16 cellular contexts compared by ENCODE assay signal in genomic region chr1:5522605-5523145, GRCh38.
DNase-seq lines count a peak whose midpoint lies in the region; TF ChIP-seq lines count a peak whose summit lies in the region.
"Had no signal": no experiment of that assay in that cellular context is flagged by ENCODE, and none has a peak within 500 bp of the region (broad histone marks: within the 10 kb centered on the region; RNA-seq: fewer than 3 reads in every experiment).

No MANE protein-coding gene starts in this region.

- intact Hi-C loops in esophagus muscularis mucosa (cut with DNase I): no loop called here

- peaks cover 0 to 61% (median 0%) of the 10 kb centered on the region in 4 donors for H3K27me3 ChIP-seq in esophagus muscularis mucosa

- H3K9me3 ChIP-seq in esophagus muscularis mucosa: peaks cover 0 to 4% (median 0%) of the 10 kb centered on the region in 4 donors

- no peaks in the 10 kb centered on the region for H3K36me3 ChIP-seq in esophagus muscularis mucosa

- no peak overlapping the region for H3K4me3 ChIP-seq in esophagus muscularis mucosa
- H3K4me3 ChIP-seq: GM23338 had no signal

- TF ChIP-seq CTCF in esophagus muscularis mucosa (IDR thresholded peaks at IDR 0.05): no peak

- 67% methylated on average over 11 of the region's 13 CpGs for WGBS in esophagus muscularis mucosa

- DNase-seq in activated CD8-positive, alpha-beta memory T cell treated with anti-CD3 and anti-CD28 coated beads for 24 hours: peak; percentile 35
- DNase-seq in activated CD8-positive, alpha-beta memory T cell treated with anti-CD3 and anti-CD28 coated beads, Interleukin-2, amount 50 U/mL, for 4 hours: no peak
- peak; percentile 20 for DNase-seq in D341Med (ENCODE audit: low spot score)
- peak; percentile 62 for DNase-seq in esophagus muscularis mucosa (ENCODE audit: extremely low spot score)
- DNase-seq in retina: peak; percentile 62
- no peak for DNase-seq in AML-193 (lab: John Stamatoyannopoulos, UW)
- DNase-seq in central memory CD4-positive, alpha-beta T cell: no peak
- no peak for DNase-seq in activated naive CD4-positive, alpha-beta T cell treated with Interleukin-2 at 50 U/mL for 16 hours
- DNase-seq: C1 segment of cervical spinal cord, DMS79, Karpas-422, NCI-H1048, NCI-H1436 treated with DMSO at 0.1 percent for 48 hours, NCI-H2029 treated with DMSO at 0.1 percent for 48 hours, SHP77 had no signal

- H3K4me1 ChIP-seq in esophagus muscularis mucosa: no peaks in the 10 kb centered on the region

- TF ChIP-seq EP300 in esophagus muscularis mucosa (IDR thresholded peaks at IDR 0.05): no peak

- no peak overlapping the region for H3K27ac ChIP-seq in esophagus muscularis mucosa (replicated peaks in 1 of 4)

- no peak for TF ChIP-seq POLR2A in esophagus muscularis mucosa (IDR thresholded peaks at IDR 0.05; ENCODE audit: low read depth)

Comparison
In these comparisons a context has a peak if more than half of its experiments do, and no peak if none do; other contexts are left out.
1. DNase-seq: peak in activated CD8-positive, alpha-beta memory T cell treated with anti-CD3 and anti-CD28 coated beads for 24 hours (single experiment), D341Med (single experiment), esophagus muscularis mucosa (single experiment) and retina (single experiment); none in activated CD8-positive, alpha-beta memory T cell treated with anti-CD3 and anti-CD28 coated beads, Interleukin-2, amount 50 U/mL, for 4 hours (single experiment), AML-193 (0 of 2), central memory CD4-positive, alpha-beta T cell (single experiment) and activated naive CD4-positive, alpha-beta T cell treated with Interleukin-2 at 50 U/mL for 16 hours (single experiment).